In genomic region chr9:137325791-137326190, GRCh38 we compare ENCODE assay signal across 24 cellular contexts.
"Had no signal": no experiment of that assay in that cellular context is flagged by ENCODE, and none has a peak within 500 bp of the region (broad histone marks: within the 10 kb centered on the region; RNA-seq: fewer than 3 reads in every experiment).

No MANE protein-coding gene starts in this region.

- H3K9me3 ChIP-seq: adrenal gland had no signal

- H3K27ac Mint-ChIP-seq: activated CD8-positive, alpha-beta T cell treated with anti-CD3 and anti-CD28 coated beads for 36 hours had no signal

- H3K4me3 Mint-ChIP-seq: activated CD8-positive, alpha-beta T cell treated with anti-CD3 and anti-CD28 coated beads for 36 hours had no signal

- DNase-seq: activated CD4-positive, CD25-positive, alpha-beta regulatory T cell; activated CD8-positive, alpha-beta memory T cell treated with anti-CD3 and anti-CD28 coated beads, Interleukin-2, amount 50 U/mL, for 4 hours; activated CD8-positive, alpha-beta T cell treated with anti-CD3 and anti-CD28 coated beads for 36 hours; activated naive CD4-positive, alpha-beta T cell treated with anti-CD3 and anti-CD28 coated beads, Interleukin-2, amount 50 U/mL, for 16 hours; activated naive CD8-positive, alpha-beta T cell treated with anti-CD3 and anti-CD28 coated beads, Interleukin-2, amount 10 ng/mL, durations not matched to agents 7 days and 5 days; activated T-cell treated with anti-CD3 and anti-CD28 coated beads, Interleukin-2, amount 50 U/mL, for 72 hours; adrenal gland; anterior cingulate cortex; cerebellar nuclear complex; MM.1S; NCI-H1105; NCI-H1436; NCI-H1694 treated with DMSO at 0.1 percent for 48 hours; NCI-H2029 treated with DMSO at 0.1 percent for 48 hours; NCI-H345; NCI-H510A; NCI-H526 treated with DMSO at 0.1 percent for 48 hours; NCI-H82; OCI-M1; RPMI8226; T-helper 2 cell; T1000 had no signal

- H3K36me3 Mint-ChIP-seq: activated naive CD8-positive, alpha-beta T cell treated with anti-CD3 and anti-CD28 coated beads, Interleukin-2, amount 10 ng/mL, durations not matched to agents 7 days and 5 days had no signal

- ATAC-seq: Panc1, Right ventricle myocardium inferior had no signal
